ENCODE assay signal across 8 cellular contexts in the genomic region with DNA sequence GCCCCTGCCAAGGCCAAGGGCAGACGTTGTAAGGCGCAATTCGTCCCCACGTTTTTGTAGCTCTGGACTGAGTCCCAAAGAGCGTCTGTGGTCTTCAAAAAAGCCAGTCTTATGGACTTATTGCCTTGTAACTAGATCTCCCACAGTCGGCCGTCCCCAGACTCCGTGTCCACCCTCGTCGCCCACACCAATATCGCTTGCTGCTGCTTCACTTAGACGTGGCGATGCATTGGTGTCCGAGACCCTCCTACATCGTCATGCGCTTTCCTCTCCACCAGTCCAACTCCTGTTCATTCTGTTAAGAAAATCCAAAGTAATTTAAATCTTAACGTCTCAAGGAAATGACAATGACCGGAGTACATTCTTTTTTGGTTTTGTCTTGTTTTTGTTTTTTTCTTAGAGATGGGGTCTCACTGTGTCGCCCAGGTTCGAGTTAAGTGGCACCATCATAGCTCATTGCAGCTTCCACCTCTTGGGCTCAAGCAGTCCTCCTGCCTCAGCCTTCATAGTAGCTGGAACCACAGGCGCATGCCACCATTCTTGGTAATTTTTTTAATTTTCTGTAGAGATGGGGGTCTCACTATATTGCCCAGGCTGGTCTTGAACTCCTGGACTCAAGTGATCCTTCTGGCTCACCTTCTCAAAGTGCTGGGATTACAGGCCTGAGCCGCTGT. TPM values are rescaled to one million over a fixed set of nuclear protein-coding genes. Genes with fewer than 3 reads are reported as not detected.
A peak's percentile ranks its signal among the peaks of the same experiment; 100 is the strongest.
DNase-seq lines count a peak whose midpoint lies in the region; ATAC-seq, FAIRE-seq and TF ChIP-seq lines count a peak whose summit lies in the region.

No MANE protein-coding gene starts in this region.

- TF ChIP-seq CTCF in hepatocyte (IDR thresholded peaks at IDR 0.05; ENCODE audit: poor library complexity) = no peak
- TF ChIP-seq CTCF in spleen (IDR thresholded peaks at IDR 0.05 in 8 of 11, conservative IDR thresholded peaks at IDR 0.05 in 3 of 11) = no peak

- no peaks in the 10 kb centered on the region for H4K20me1 ChIP-seq in hepatocyte (ENCODE audit: insufficient read depth, poor library complexity, severe bottlenecking)

- H3K9me3 ChIP-seq in hepatocyte (ENCODE audit: low read depth) = no peaks in the 10 kb centered on the region
- no peaks in the 10 kb centered on the region for H3K9me3 ChIP-seq in spleen

- peak overlapping the region; percentile 99 for H3K4me3 Mint-ChIP-seq in activated T-cell treated with anti-CD3 and anti-CD28 coated beads, Interleukin-2, amount 50 U/mL, for 4 hours
- peak overlapping the region; percentile 93 for H3K4me3 Mint-ChIP-seq in activated T-helper 1 cell treated with anti-CD3 and anti-CD28 coated beads, Interleukin-12 subunit alpha, Interleukin-12 subunit beta, Interleukin-2, Interleukin-4 antibody, amounts not matched to agents 30 ng/mL and 10 ng/mL and 1 ng/mL, durations not matched to agents 14 hours and 24 hours and 36 hours

- no peak for DNase-seq in activated T-cell treated with anti-CD3 and anti-CD28 coated beads, Interleukin-2, amount 50 U/mL, for 4 hours
- DNase-seq in activated T-cell treated with anti-CD3 and anti-CD28 coated beads, Interleukin-2, amount 50 U/mL, for 48 hours = no peak
- no peak for DNase-seq in activated T-helper 1 cell treated with anti-CD3 and anti-CD28 coated beads, Interleukin-12 subunit alpha, Interleukin-12 subunit beta, Interleukin-2, Interleukin-4 antibody, amounts not matched to agents 30 ng/mL and 10 ng/mL and 1 ng/mL, durations not matched to agents 14 hours and 24 hours and 36 hours (ENCODE audit: low spot score)
- no peak for DNase-seq in hepatocyte (ENCODE audit: low spot score)
- DNase-seq in spleen = no peak
- no peak for DNase-seq in SW 1271 (lab: John Stamatoyannopoulos, UW)
- no peak for DNase-seq in urothelium cell line (ENCODE audit: low spot score)

- no peaks in the 10 kb centered on the region for H3K9me2 ChIP-seq in hepatocyte (replicated peaks; ENCODE audit: insufficient read depth)

- no peak for TF ChIP-seq POLR2A in spleen (IDR thresholded peaks at IDR 0.05)

- H3K36me3 ChIP-seq in hepatocyte (replicated peaks; ENCODE audit: insufficient read depth, low read depth) (no peaks in the 10 kb centered on the region), spleen (peaks cover 0 to 18% (median 11%) of the 10 kb centered on the region in 6 donors)

- H3K4me1 Mint-ChIP-seq in activated T-cell treated with anti-CD3 and anti-CD28 coated beads, Interleukin-2, amount 50 U/mL, for 4 hours (ENCODE audit: low read depth) = peaks cover 59% of the 10 kb centered on the region
- H3K4me1 Mint-ChIP-seq in activated T-helper 1 cell treated with anti-CD3 and anti-CD28 coated beads, Interleukin-12 subunit alpha, Interleukin-12 subunit beta, Interleukin-2, Interleukin-4 antibody, amounts not matched to agents 30 ng/mL and 10 ng/mL and 1 ng/mL, durations not matched to agents 14 hours and 24 hours and 36 hours (ENCODE audit: low read depth) = peaks cover 34% of the 10 kb centered on the region

- peak overlapping the region; percentile 57 for H3K4me3 ChIP-seq in hepatocyte
- H3K4me3 ChIP-seq in spleen = peak overlapping the region; percentile 73 to 99 (median 92)

- H3K79me2 ChIP-seq in hepatocyte = peaks cover 54% of the 10 kb centered on the region

- no peaks in the 10 kb centered on the region for H3K9me3 Mint-ChIP-seq in activated T-cell treated with anti-CD3 and anti-CD28 coated beads, Interleukin-2, amount 50 U/mL, for 4 hours
- no peaks in the 10 kb centered on the region for H3K9me3 Mint-ChIP-seq in activated T-helper 1 cell treated with anti-CD3 and anti-CD28 coated beads, Interleukin-12 subunit alpha, Interleukin-12 subunit beta, Interleukin-2, Interleukin-4 antibody, amounts not matched to agents 30 ng/mL and 10 ng/mL and 1 ng/mL, durations not matched to agents 14 hours and 24 hours and 36 hours

- peak overlapping the region; percentile 70 for H3K27ac Mint-ChIP-seq in activated T-helper 1 cell treated with anti-CD3 and anti-CD28 coated beads, Interleukin-12 subunit alpha, Interleukin-12 subunit beta, Interleukin-2, Interleukin-4 antibody, amounts not matched to agents 30 ng/mL and 10 ng/mL and 1 ng/mL, durations not matched to agents 14 hours and 24 hours and 36 hours

- H2AFZ ChIP-seq in hepatocyte = peak overlapping the region; percentile 46

- H3K4me2 ChIP-seq in hepatocyte = peak overlapping the region; percentile 84

- intact Hi-C loops in activated T-helper 1 cell treated with anti-CD3 and anti-CD28 coated beads, Interleukin-12 subunit alpha, Interleukin-12 subunit beta, Interleukin-2, Interleukin-4 antibody, amounts not matched to agents 30 ng/mL and 10 ng/mL and 1 ng/mL, durations not matched to agents 14 hours and 24 hours and 36 hours (cut with micrococcal nuclease) = loop anchor here (2.0 to 5.0 kb wide), 3 partner anchors 328 to 419 kb away; no protein-coding TSS in a partner anchor
- intact Hi-C loops in spleen (cut with DNase I; ENCODE audit: low total_unique reads) = no loop called here

- ATAC-seq in activated T-cell treated with anti-CD3 and anti-CD28 coated beads, Interleukin-2, amount 50 U/mL, for 4 hours = no peak
- no peak for ATAC-seq in HG02884 (IDR thresholded peaks at IDR 0.05; ENCODE audit: unreplicated experiment)

- 22% methylated on average over 22 of the region's 22 CpGs for WGBS in hepatocyte (ENCODE audit: low lambda C conversion rate, missing lambda C conversion rate)
- WGBS in spleen, 5 donors = 23 to 40% (median 26%) methylated on average over 19 to 22 of the region's 22 CpGs

- H3K27me3 ChIP-seq in hepatocyte = no peaks in the 10 kb centered on the region
- no peaks in the 10 kb centered on the region for H3K27me3 ChIP-seq in spleen (replicated peaks in 1 of 7)

- H3K27ac ChIP-seq in hepatocyte (peak overlapping the region; percentile 79), spleen (peak overlapping the region; percentile 61 to 89 (median 86))

- H3K4me1 ChIP-seq in hepatocyte (ENCODE audit: insufficient read depth) (peaks cover 17% of the 10 kb centered on the region), spleen (peaks cover 27 to 66% (median 55%) of the 10 kb centered on the region in 6 donors)

- no peaks in the 10 kb centered on the region for H3K27me3 Mint-ChIP-seq in activated T-cell treated with anti-CD3 and anti-CD28 coated beads, Interleukin-2, amount 50 U/mL, for 4 hours (ENCODE audit: low read depth)
- no peaks in the 10 kb centered on the region for H3K27me3 Mint-ChIP-seq in activated T-helper 1 cell treated with anti-CD3 and anti-CD28 coated beads, Interleukin-12 subunit alpha, Interleukin-12 subunit beta, Interleukin-2, Interleukin-4 antibody, amounts not matched to agents 30 ng/mL and 10 ng/mL and 1 ng/mL, durations not matched to agents 14 hours and 24 hours and 36 hours (ENCODE audit: insufficient read depth)

- no peak for FAIRE-seq in urothelium cell line (lab: Jason Lieb, UNC)

- H3K36me3 Mint-ChIP-seq in activated T-cell treated with anti-CD3 and anti-CD28 coated beads, Interleukin-2, amount 50 U/mL, for 4 hours (ENCODE audit: insufficient read depth) = peaks cover 10% of the 10 kb centered on the region
- H3K36me3 Mint-ChIP-seq in activated T-helper 1 cell treated with anti-CD3 and anti-CD28 coated beads, Interleukin-12 subunit alpha, Interleukin-12 subunit beta, Interleukin-2, Interleukin-4 antibody, amounts not matched to agents 30 ng/mL and 10 ng/mL and 1 ng/mL, durations not matched to agents 14 hours and 24 hours and 36 hours (ENCODE audit: low read depth) = peaks cover 25% of the 10 kb centered on the region

RNA-seq across cellular contexts. Expression of gene KIFBP, which starts 0.9 kb away (rescaled TPM):
- 10 to 100 TPM in 1 of 3 donors, 1 to 10 TPM in 2; 7.5 to 11.4 (median 9.3) TPM for total RNA-seq in activated T-cell treated with anti-CD3 and anti-CD28 coated beads, Interleukin-2, amount 50 U/mL, for 4 hours
- 16.4 and 16.9 TPM in 2 replicates for total RNA-seq in activated T-helper 1 cell treated with anti-CD3 and anti-CD28 coated beads, Interleukin-12 subunit alpha, Interleukin-12 subunit beta, Interleukin-2, Interleukin-4 antibody, amounts not matched to agents 30 ng/mL and 10 ng/mL and 1 ng/mL, durations not matched to agents 14 hours and 24 hours and 36 hours
- 32.6 and 40.5 TPM in 2 replicates for total RNA-seq in hepatocyte
- polyA plus RNA-seq in hepatocyte = 33.8 and 35.1 TPM in 2 replicates
- total RNA-seq in spleen = 10 to 100 TPM; 12.3 to 20.1 (median 18.2) TPM
- polyA plus RNA-seq in spleen = 10 to 100 TPM in 1 of 3 donors, 1 to 10 TPM in 2; 7.3 to 10.7 (median 8.1) TPM

RNA-seq across cellular contexts. Expression of gene DDX21, which starts 33.5 kb away (rescaled TPM):
- 100 to 1,000 TPM; 443 to 481 (median 460) TPM for total RNA-seq in activated T-cell treated with anti-CD3 and anti-CD28 coated beads, Interleukin-2, amount 50 U/mL, for 4 hours
- total RNA-seq in activated T-helper 1 cell treated with anti-CD3 and anti-CD28 coated beads, Interleukin-12 subunit alpha, Interleukin-12 subunit beta, Interleukin-2, Interleukin-4 antibody, amounts not matched to agents 30 ng/mL and 10 ng/mL and 1 ng/mL, durations not matched to agents 14 hours and 24 hours and 36 hours = 267 and 278 TPM in 2 replicates
- 55.6 and 55.7 TPM in 2 replicates for total RNA-seq in hepatocyte
- polyA plus RNA-seq in hepatocyte = 15.8 and 17.0 TPM in 2 replicates
- 10 to 100 TPM; 37.6 to 70.0 (median 56.6) TPM for total RNA-seq in spleen
- 10 to 100 TPM; 15.7 to 23.8 (median 22.1) TPM for polyA plus RNA-seq in spleen
